25 cellular contexts compared by ENCODE assay signal in the genomic region with DNA sequence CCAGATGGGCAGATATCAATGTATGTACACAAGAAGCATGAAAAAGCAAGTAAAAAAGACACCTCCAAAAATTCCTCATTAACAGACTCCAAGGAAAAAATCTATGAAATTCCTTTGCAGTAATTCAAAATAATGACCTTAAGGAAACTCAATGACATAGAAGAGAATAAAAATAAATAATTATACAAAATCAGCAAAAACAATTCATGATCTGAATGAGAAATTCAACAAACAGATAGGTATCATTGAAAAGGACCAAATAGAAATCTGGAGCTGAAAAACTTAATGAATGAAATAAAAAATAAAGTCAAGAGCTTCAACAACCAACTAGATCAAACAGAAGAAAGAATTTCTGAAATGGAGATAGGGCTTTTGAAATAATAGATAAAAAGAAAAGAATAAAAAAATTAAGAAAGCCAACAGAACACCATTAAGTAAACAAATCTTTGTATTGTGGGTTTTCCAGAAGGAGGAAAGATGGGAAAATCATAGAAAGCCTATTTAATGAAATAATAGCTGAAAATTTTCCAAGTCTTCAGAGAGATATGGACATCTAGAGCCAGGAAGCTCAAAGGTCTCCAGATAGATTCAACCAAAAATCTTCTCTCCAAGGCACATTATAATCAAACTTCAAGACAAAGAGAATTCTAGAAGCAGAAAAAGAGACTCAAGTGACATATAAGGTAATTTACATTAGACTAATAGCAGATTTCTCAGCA. TPM values are rescaled to one million over a fixed set of nuclear protein-coding genes. Genes with fewer than 3 reads are reported as not detected.
"Had no signal": no experiment of that assay in that cellular context is flagged by ENCODE, and none has a peak within 500 bp of the region (broad histone marks: within the 10 kb centered on the region; RNA-seq: fewer than 3 reads in every experiment).

No MANE protein-coding gene starts in this region.

- H3K36me3 ChIP-seq: esophagus squamous epithelium, gastroesophageal sphincter, left ventricle myocardium inferior, lower lobe of right lung, right atrium auricular region, sigmoid colon, thoracic aorta had no signal

- FAIRE-seq: keratinocyte had no signal

- H3K36me3 Mint-ChIP-seq: mesothelial cell of epicardium; stimulated activated naive B cell treated with anti-CD40 and anti-IgM and Interleukin-4, amounts not matched to agents 10 μg/mL and 1 μg/mL and 100 μg/mL, for 72 hours had no signal

- H3K27me3 ChIP-seq: esophagus squamous epithelium, gastroesophageal sphincter, right atrium auricular region, sigmoid colon had no signal

- H3K27ac ChIP-seq: esophagus squamous epithelium, gastroesophageal sphincter, left ventricle myocardium inferior, lower lobe of right lung, right atrium auricular region, sigmoid colon, skin epidermis, thoracic aorta had no signal

- H3K4me3 Mint-ChIP-seq: dendritic cell treated with granulocyte-macrophage colony-stimulating factor and Interleukin-4, amounts not matched to agents 40 ng/mL and 50 ng/mL, for 4 days; effector memory CD8-positive, alpha-beta T cell; immature natural killer cell; memory B cell; mesothelial cell of epicardium; natural killer cell; neural crest cell; stimulated activated naive B cell treated with anti-CD40 and anti-IgM and Interleukin-4, amounts not matched to agents 10 μg/mL and 1 μg/mL and 100 μg/mL, for 72 hours; stimulated activated naive CD8-positive, alpha-beta T cell treated with anti-CD3 and anti-CD28 coated beads, Interleukin-15, amount 100 ng/mL, for 72 hours had no signal

- H3K27ac Mint-ChIP-seq: dendritic cell treated with granulocyte-macrophage colony-stimulating factor and Interleukin-4, amounts not matched to agents 40 ng/mL and 50 ng/mL, for 4 days; effector memory CD8-positive, alpha-beta T cell; immature natural killer cell; memory B cell; mesothelial cell of epicardium; natural killer cell; stimulated activated naive B cell treated with anti-CD40 and anti-IgM and Interleukin-4, amounts not matched to agents 10 μg/mL and 1 μg/mL and 100 μg/mL, for 72 hours; stimulated activated naive CD8-positive, alpha-beta T cell treated with anti-CD3 and anti-CD28 coated beads, Interleukin-15, amount 100 ng/mL, for 72 hours had no signal

- H3K27me3 Mint-ChIP-seq: dendritic cell treated with granulocyte-macrophage colony-stimulating factor and Interleukin-4, amounts not matched to agents 40 ng/mL and 50 ng/mL, for 4 days; stimulated activated naive B cell treated with anti-CD40 and anti-IgM and Interleukin-4, amounts not matched to agents 10 μg/mL and 1 μg/mL and 100 μg/mL, for 72 hours had no signal

- H3K4me1 ChIP-seq: esophagus squamous epithelium, gastroesophageal sphincter, left ventricle myocardium inferior, lower lobe of right lung, right atrium auricular region, sigmoid colon had no signal

- H3K4me1 Mint-ChIP-seq: immature natural killer cell; memory B cell; mesothelial cell of epicardium; natural killer cell; neural crest cell; stimulated activated naive B cell treated with anti-CD40 and anti-IgM and Interleukin-4, amounts not matched to agents 10 μg/mL and 1 μg/mL and 100 μg/mL, for 72 hours; stimulated activated naive CD8-positive, alpha-beta T cell treated with anti-CD3 and anti-CD28 coated beads, Interleukin-15, amount 100 ng/mL, for 72 hours had no signal

- DNase-seq: effector memory CD8-positive, alpha-beta T cell; esophagus squamous epithelium; foreskin fibroblast; glutamatergic neuron; immature natural killer cell; left ventricle myocardium inferior; lower lobe of right lung; natural killer cell; sigmoid colon; stimulated activated CD4-positive, alpha-beta T cell treated with anti-CD3 and anti-CD28 coated beads, Interleukin-2, amount 100 ng/mL, for 24 hours; stimulated activated CD4-positive, alpha-beta T cell treated with anti-CD3 and anti-CD28 coated beads, Interleukin-4, amount 100 ng/mL, for 4 hours; stimulated activated naive B cell treated with anti-CD40 and anti-IgM and Interleukin-4, amounts not matched to agents 10 μg/mL and 1 μg/mL and 100 μg/mL, for 72 hours; stimulated activated naive CD8-positive, alpha-beta T cell treated with anti-CD3 and anti-CD28 coated beads, Interleukin-15, amount 100 ng/mL, for 72 hours; trophoblast cell had no signal

- ATAC-seq: effector memory CD8-positive, alpha-beta T cell; gastroesophageal sphincter; lower lobe of right lung; natural killer cell; stimulated activated naive B cell treated with anti-CD40 and anti-IgM and Interleukin-4, amounts not matched to agents 10 μg/mL and 1 μg/mL and 100 μg/mL, for 72 hours; stimulated activated naive CD8-positive, alpha-beta T cell treated with anti-CD3 and anti-CD28 coated beads, Interleukin-15, amount 100 ng/mL, for 72 hours had no signal

- H3K4me3 ChIP-seq: esophagus squamous epithelium, gastroesophageal sphincter, left ventricle myocardium inferior, lower lobe of right lung, right atrium auricular region, sigmoid colon, skin epidermis, thoracic aorta had no signal

RNA-seq across cellular contexts. Expression of gene KCNK1, which starts 52.0 kb away (rescaled TPM):
- total RNA-seq: myocyte, osteocyte had no signal
